In the genomic region with DNA sequence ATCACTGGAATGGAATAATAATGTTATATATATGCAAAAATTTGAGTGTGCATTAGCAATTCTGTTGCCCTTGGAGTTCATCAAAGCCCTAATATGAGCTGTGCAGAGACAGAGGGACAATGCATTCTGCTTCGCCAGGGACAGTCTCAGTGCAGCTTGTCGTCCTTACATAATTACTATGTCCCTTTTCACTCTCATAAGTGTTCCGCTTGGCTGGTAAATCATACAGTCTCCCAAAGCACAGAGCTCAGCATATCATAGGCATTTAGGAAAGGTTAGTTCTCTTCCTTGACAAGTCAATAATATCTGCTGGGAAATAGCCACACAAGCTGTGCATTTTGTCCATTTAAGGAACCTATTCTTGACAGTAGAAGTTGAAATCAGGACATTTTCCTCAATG, we compare ENCODE assay signal across 21 cellular contexts. TPM values are rescaled to one million over a fixed set of nuclear protein-coding genes. Genes with fewer than 3 reads are reported as not detected.
DNase-seq lines count a peak whose midpoint lies in the region; ATAC-seq and TF ChIP-seq lines count a peak whose summit lies in the region.
"Had no signal": no experiment of that assay in that cellular context is flagged by ENCODE, and none has a peak within 500 bp of the region (broad histone marks: within the 10 kb centered on the region; RNA-seq: fewer than 3 reads in every experiment).

No MANE protein-coding gene starts in this region.

- ATAC-seq in mucosa of descending colon (no peak), HG02884 (IDR thresholded peaks at IDR 0.05; ENCODE audit: unreplicated experiment) (no peak), GM19467 (IDR thresholded peaks at IDR 0.05; ENCODE audit: unreplicated experiment) (no peak)
- ATAC-seq: HCT116, K562 had no signal

- H3K4me1 ChIP-seq in left ventricle myocardium inferior, result peaks cover 16% of the 10 kb centered on the region
- no peaks in the 10 kb centered on the region for H3K4me1 ChIP-seq in mucosa of descending colon (ENCODE audit: low read depth)

- no peaks in the 10 kb centered on the region for H3K27me3 ChIP-seq in left ventricle myocardium inferior (ENCODE audit: low read depth)

- H3K27ac ChIP-seq in left ventricle myocardium inferior (replicated peaks), result peak overlapping the region; percentile 2
- H3K27ac ChIP-seq: C4-2B had no signal

- H3K4me3 ChIP-seq in left ventricle myocardium inferior, result no peak overlapping the region
- no peak overlapping the region for H3K4me3 ChIP-seq in mucosa of descending colon
- H3K4me3 ChIP-seq: K562, lung had no signal

- DNase-seq in DMS153 treated with DMSO at 0.1 percent for 48 hours (lab: John Stamatoyannopoulos, UW; ENCODE audit: unreplicated experiment) (peak; percentile 51), NCI-H1436 treated with DMSO at 0.1 percent for 48 hours (lab: John Stamatoyannopoulos, UW) (peak; percentile 43), NCI-H510A (lab: John Stamatoyannopoulos, UW) (peak; percentile 20), left ventricle myocardium inferior (no peak), mucosa of descending colon (no peak)
- DNase-seq in activated CD8-positive, alpha-beta memory T cell treated with anti-CD3 and anti-CD28 coated beads for 24 hours, result no peak
- DNase-seq: activated B cell treated with CpG ODN at 0.5 μM for 24 hours; activated naive CD8-positive, alpha-beta T cell treated with anti-CD3 and anti-CD28 coated beads for 36 hours; cortex of kidney; DMS 273 treated with DMSO at 0.1 percent for 48 hours; NCI-H524 treated with DMSO at 0.1 percent for 48 hours; occipital lobe had no signal

- H3K36me3 ChIP-seq in left ventricle myocardium inferior (no peaks in the 10 kb centered on the region), mucosa of descending colon (ENCODE audit: low read depth) (no peaks in the 10 kb centered on the region)

- no peak for TF ChIP-seq CTCF in left ventricle myocardium inferior (IDR thresholded peaks at IDR 0.05; ENCODE audit: borderline replicate concordance)
- TF ChIP-seq CTCF in mucosa of descending colon (IDR thresholded peaks at IDR 0.05), result no peak

- intact Hi-C loops in left ventricle myocardium inferior (cut with micrococcal nuclease), result no loop called here
- intact Hi-C loops in mucosa of descending colon (cut with DNase I, micrococcal nuclease), result no loop called here

- H3K9me3 ChIP-seq in left ventricle myocardium inferior (replicated peaks) (peaks cover 4% of the 10 kb centered on the region), mucosa of descending colon (no peaks in the 10 kb centered on the region)

RNA-seq across cellular contexts. Expression of a gene that starts 30.7 kb away (rescaled TPM):
- total RNA-seq in left ventricle myocardium inferior (21.7 TPM), mucosa of descending colon (1 to 10 TPM in 1 of 3 donors, under 1 TPM in 2; 0.41 to 9.9 (median 0.43) TPM)
- total RNA-seq: activated B cell treated with CpG ODN at 0.5 μM for 24 hours; activated CD8-positive, alpha-beta memory T cell treated with anti-CD3 and anti-CD28 coated beads for 36 hours; activated naive CD8-positive, alpha-beta T cell treated with anti-CD3 and anti-CD28 coated beads for 36 hours; K562; myocyte; T-helper 2 cell treated with Interferon-gamma antibody and Interleukin-4, amounts not matched to agents 100 ng/mL and 5 ng/mL, for 36 hours had no signal

Comparison
In these comparisons a context has a peak if more than half of its experiments do, and no peak if none do; other contexts are left out.
1. DNase-seq: peak in DMS153 treated with DMSO at 0.1 percent for 48 hours (single experiment), NCI-H1436 treated with DMSO at 0.1 percent for 48 hours (single experiment) and NCI-H510A (single experiment); none in left ventricle myocardium inferior (single experiment), mucosa of descending colon (0 of 3) and activated CD8-positive, alpha-beta memory T cell treated with anti-CD3 and anti-CD28 coated beads for 24 hours (single experiment).